Comparison of ENCODE assay signal across 8 cellular contexts in genomic region chr22:36405671-36406070, GRCh38. TPM values are rescaled to one million over a fixed set of nuclear protein-coding genes. Genes with fewer than 3 reads are reported as not detected.
DNase-seq lines count a peak whose midpoint lies in the region; TF ChIP-seq lines count a peak whose summit lies in the region.

No MANE protein-coding gene starts in this region.

- DNase-seq in CD14-positive monocyte (ENCODE audit: low spot score) (peak; percentile 92), Kasumi-1 (lab: John Stamatoyannopoulos, UW) (peak; percentile 94 to 95), kidney glomerular epithelial cell (lab: John Stamatoyannopoulos, UW) (peak; percentile 72), DMS 273 treated with DMSO at 0.1 percent for 48 hours (lab: John Stamatoyannopoulos, UW) (no peak), NCI-H1105 (lab: John Stamatoyannopoulos, UW) (no peak), T1000 (lab: John Stamatoyannopoulos, UW) (no peak), hypothalamus (lab: John Stamatoyannopoulos, UW) (no peak)
- DNase-seq in activated CD4-positive, alpha-beta T cell treated with anti-CD3 and anti-CD28 coated beads, Interleukin-2, amount 50 U/mL, for 1 hour = peak; percentile 43

- peak overlapping the region; percentile 56 to 72 for H3K4me3 Mint-ChIP-seq in CD14-positive monocyte

- H3K36me3 Mint-ChIP-seq in CD14-positive monocyte = no peaks in the 10 kb centered on the region

- peaks cover 0 to 2% (median 0%) of the 10 kb centered on the region in 3 donors for H3K27me3 Mint-ChIP-seq in CD14-positive monocyte (ENCODE audit: low read depth in 3 of 3)

- H3K4me1 Mint-ChIP-seq in CD14-positive monocyte = peaks cover 87% of the 10 kb centered on the region

- TF ChIP-seq CTCF in CD14-positive monocyte (IDR thresholded peaks at IDR 0.05) = no peak

- H3K27ac Mint-ChIP-seq in CD14-positive monocyte = peak overlapping the region; percentile 97 to 100 (median 99)

- intact Hi-C loops in CD14-positive monocyte (cut with micrococcal nuclease) = loop anchor here in 1 of 2 donors (2.0 to 5.0 kb wide), 2 partner anchors 15 to 33 kb away; no protein-coding TSS in a partner anchor

- H3K9me3 Mint-ChIP-seq in CD14-positive monocyte = no peaks in the 10 kb centered on the region

RNA-seq across cellular contexts. Expression of gene MYH9, which starts 17.9 kb away (rescaled TPM):
- 10 to 100 TPM; 35.6 to 79.5 TPM for polyA plus RNA-seq in CD14-positive monocyte

Comparison
In these comparisons a context has a peak if more than half of its experiments do, and no peak if none do; other contexts are left out.
1. DNase-seq: peak in CD14-positive monocyte (single experiment), Kasumi-1 (2 of 2), activated CD4-positive, alpha-beta T cell treated with anti-CD3 and anti-CD28 coated beads, Interleukin-2, amount 50 U/mL, for 1 hour (single experiment) and kidney glomerular epithelial cell (single experiment); none in DMS 273 treated with DMSO at 0.1 percent for 48 hours (single experiment), NCI-H1105 (single experiment), T1000 (single experiment) and hypothalamus (0 of 51).